In genomic region chr14:92695562-92695961, GRCh38 we compare ENCODE assay signal across 18 cellular contexts.
"Had no signal": no experiment of that assay in that cellular context is flagged by ENCODE, and none has a peak within 500 bp of the region (broad histone marks: within the 10 kb centered on the region; RNA-seq: fewer than 3 reads in every experiment).

No MANE protein-coding gene starts in this region.

- H3K9me3 ChIP-seq: gastroesophageal sphincter, neutrophil, sigmoid colon, tibial artery, upper lobe of left lung, uterus had no signal

- H3K27ac Mint-ChIP-seq: stimulated activated naive CD8-positive, alpha-beta T cell treated with anti-CD3 and anti-CD28 coated beads, Interleukin-15, Interleukin-2, amounts not matched to agents 100 ng/mL and 50 ng/mL, for 24 hours had no signal

- H3K4me1 ChIP-seq: uterus had no signal

- H3K36me3 ChIP-seq: gastroesophageal sphincter, sigmoid colon, tibial artery, upper lobe of left lung, uterus had no signal

- H3K27me3 Mint-ChIP-seq: naive thymus-derived CD8-positive, alpha-beta T cell; stimulated activated naive CD8-positive, alpha-beta T cell treated with anti-CD3 and anti-CD28 coated beads, Interleukin-15, Interleukin-2, amounts not matched to agents 100 ng/mL and 50 ng/mL, for 24 hours had no signal

- H3K4me3 ChIP-seq: gastroesophageal sphincter, sigmoid colon, skin epidermis, tibial artery, upper lobe of left lung, uterus had no signal

- H3K27ac ChIP-seq: gastroesophageal sphincter, neutrophil, sigmoid colon, tibial artery, upper lobe of left lung, uterus had no signal

- H3K27me3 ChIP-seq: neutrophil, sigmoid colon, tibial artery, upper lobe of left lung, uterus had no signal

- H3K9me3 Mint-ChIP-seq: naive thymus-derived CD8-positive, alpha-beta T cell; stimulated activated naive CD8-positive, alpha-beta T cell treated with anti-CD3 and anti-CD28 coated beads, Interleukin-15, Interleukin-2, amounts not matched to agents 100 ng/mL and 50 ng/mL, for 24 hours had no signal

- H3K4me3 Mint-ChIP-seq: stimulated activated naive CD8-positive, alpha-beta T cell treated with anti-CD3 and anti-CD28 coated beads, Interleukin-15, Interleukin-2, amounts not matched to agents 100 ng/mL and 50 ng/mL, for 24 hours had no signal

- DNase-seq: cortex of kidney; effector memory CD4-positive, alpha-beta T cell; glutamatergic neuron; islet precursor cell; mammary epithelial cell; posterior cingulate gyrus; sigmoid colon; stimulated activated CD4-positive, alpha-beta T cell treated with anti-CD3 and anti-CD28 coated beads, Interleukin-12 subunit alpha, Interleukin-12 subunit beta, amount 100 ng/mL, for 4 hours; tibial artery; upper lobe of left lung; uterus had no signal

- ATAC-seq: esophagus mucosa; gastroesophageal sphincter; left lobe of liver; naive thymus-derived CD8-positive, alpha-beta T cell had no signal
